In the genomic region with DNA sequence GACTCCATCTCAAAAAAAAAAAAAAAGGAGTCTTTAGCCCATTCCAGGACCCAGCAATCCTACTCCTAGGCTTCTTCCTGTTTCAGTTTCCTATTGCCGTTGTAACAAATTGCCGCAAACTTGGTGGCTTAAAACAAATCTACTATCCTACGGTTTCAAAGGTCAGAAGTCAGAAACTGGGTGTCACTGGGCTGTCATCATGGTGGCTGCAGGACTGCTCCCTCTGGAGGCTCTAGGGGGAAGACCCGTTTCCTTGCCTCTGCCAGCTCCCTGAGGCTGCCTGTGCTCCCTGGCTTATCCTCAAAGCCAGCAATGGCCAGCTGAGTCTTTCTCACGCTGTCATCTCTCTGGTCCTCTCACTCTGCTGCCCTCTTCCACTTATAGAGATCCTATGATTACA, we compare ENCODE assay signal across 10 cellular contexts. TPM values are rescaled to one million over a fixed set of nuclear protein-coding genes. Genes with fewer than 3 reads are reported as not detected.
DNase-seq lines count a peak whose midpoint lies in the region; ATAC-seq and TF ChIP-seq lines count a peak whose summit lies in the region.
"Had no signal": no experiment of that assay in that cellular context is flagged by ENCODE, and none has a peak within 500 bp of the region (broad histone marks: within the 10 kb centered on the region; RNA-seq: fewer than 3 reads in every experiment).

No MANE protein-coding gene starts in this region.

- no peak overlapping the region for H2BK5ac ChIP-seq in H9 (ENCODE audit: insufficient read length, low read length)

- no peak overlapping the region for H2BK120ac ChIP-seq in H9 (ENCODE audit: low read depth, low read length, poor library complexity, severe bottlenecking)

- no peak overlapping the region for H3K27ac Mint-ChIP-seq in H9
- H3K27ac Mint-ChIP-seq: activated CD4-positive, alpha-beta memory T cell treated with anti-CD3 and anti-CD28 coated beads for 36 hours had no signal

- no peaks in the 10 kb centered on the region for H3K23me2 ChIP-seq in H9 (ENCODE audit: insufficient read length, low read depth, low read length, poor library complexity, severe bottlenecking)

- H4K91ac ChIP-seq in H9 (ENCODE audit: insufficient read length, low read depth, low read length): no peak overlapping the region

- H4K5ac ChIP-seq in H9 (ENCODE audit: insufficient read length, low read depth, low read length): no peak overlapping the region

- H3K27me3 ChIP-seq in AG04450 (ENCODE audit: control insufficient read depth, insufficient read depth, low read length): peaks cover 58% of the 10 kb centered on the region
- H3K27me3 ChIP-seq in H9 (ENCODE audit: insufficient read depth, low read length): no peaks in the 10 kb centered on the region
- H3K27me3 ChIP-seq in heart right ventricle: peaks cover 0 to 10% (median 0%) of the 10 kb centered on the region in 7 donors

- no peak overlapping the region for H2BK20ac ChIP-seq in H9 (ENCODE audit: low read depth, low read length, poor library complexity, severe bottlenecking)

- no peaks in the 10 kb centered on the region for H3K79me2 ChIP-seq in H9 (ENCODE audit: insufficient read depth, low read length)

- intact Hi-C loops in heart right ventricle (cut with DNase I): no loop called here

- no peaks in the 10 kb centered on the region for H3K9me3 ChIP-seq in AG04450 (ENCODE audit: control insufficient read depth, insufficient read depth, low read length)
- H3K9me3 ChIP-seq in H9 (ENCODE audit: control insufficient read depth, low read depth, low read length): no peaks in the 10 kb centered on the region
- no peaks in the 10 kb centered on the region for H3K9me3 ChIP-seq in heart right ventricle

- no peak overlapping the region for H2AFZ ChIP-seq in H9 (ENCODE audit: low read length)

- DNase-seq in AG04450 (ENCODE audit: low read depth, low spot score) (no peak), H9 (peak; percentile 78), RPMI8226 (peak; percentile 64), heart right ventricle (no peak), NCI-H345 (lab: John Stamatoyannopoulos, UW) (no peak), A172 (ENCODE audit: low spot score) (no peak)
- DNase-seq: activated CD4-positive, alpha-beta memory T cell treated with anti-CD3 and anti-CD28 coated beads for 36 hours; NCI-H1694 treated with DMSO at 0.1 percent for 48 hours had no signal

- H3K79me1 ChIP-seq in H9 (ENCODE audit: insufficient read depth, low read depth, low read length, poor library complexity, severe bottlenecking): no peaks in the 10 kb centered on the region

- no peak overlapping the region for H3K23ac ChIP-seq in H9 (ENCODE audit: insufficient read length, low read depth, low read length)

- CTCF ChIA-PET in AG04450 (lab: Charles Lee): interaction anchor here (1.5 kb wide), 2 partner anchors 33 to 72 kb away, joined by 3 to 5 read pairs; no protein-coding TSS in a partner anchor

- H3T11ph ChIP-seq in H9 (ENCODE audit: low read length): no peak overlapping the region

- H3K56ac ChIP-seq in H9 (ENCODE audit: insufficient read length, low read depth, low read length): no peak overlapping the region

- peaks cover 3% of the 10 kb centered on the region; the same call in 1 of the 2 replicates for H3K4me1 ChIP-seq in H9 (ENCODE audit: insufficient read depth, low read length)
- no peaks in the 10 kb centered on the region for H3K4me1 ChIP-seq in heart right ventricle

- TF ChIP-seq CTCF in AG04450 (IDR thresholded peaks at IDR 0.05; ENCODE audit: low read depth, low read length) (peak; percentile 39; the same call in 1 of the 2 replicates), H9 (conservative IDR thresholded peaks at IDR 0.05) (peak; percentile 72), heart right ventricle (IDR thresholded peaks at IDR 0.05) (peak in 5 of 9 donors; percentile 20 to 45 (median 25))

- H3K4me3 Mint-ChIP-seq in H9: no peak overlapping the region; a peak in 1 of 5 replicates
- H3K4me3 Mint-ChIP-seq: activated CD4-positive, alpha-beta memory T cell treated with anti-CD3 and anti-CD28 coated beads for 36 hours had no signal

- H4K20me1 ChIP-seq in H9 (ENCODE audit: control insufficient read depth, insufficient read depth, insufficient read length): no peaks in the 10 kb centered on the region

- no peak overlapping the region for H3K4me3 ChIP-seq in AG04450 (ENCODE audit: low read depth, low read length)
- H3K4me3 ChIP-seq in heart right ventricle: no peak overlapping the region

- H3K36me3 ChIP-seq in heart right ventricle: no peaks in the 10 kb centered on the region

- no peak overlapping the region for H4K8ac ChIP-seq in H9 (replicated peaks; ENCODE audit: insufficient read length, low read depth, low read length)

- H3K27ac ChIP-seq in AG04450 (ENCODE audit: low read depth, low read length) (no peak overlapping the region), H9 (ENCODE audit: insufficient read length, low read depth, low read length) (no peak overlapping the region), heart right ventricle (no peak overlapping the region)

- H3K4me2 ChIP-seq in H9 (ENCODE audit: insufficient read depth, insufficient read length, low read length): no peak overlapping the region

- no peak overlapping the region for H3K14ac ChIP-seq in H9 (ENCODE audit: insufficient read depth, low read length)

- no peaks in the 10 kb centered on the region; a peak in 2 of 5 replicates for H3K9me3 Mint-ChIP-seq in H9
- H3K9me3 Mint-ChIP-seq: activated CD4-positive, alpha-beta memory T cell treated with anti-CD3 and anti-CD28 coated beads for 36 hours had no signal

- no peak overlapping the region for H3K18ac ChIP-seq in H9 (ENCODE audit: insufficient read length, low read depth, low read length)

- H3K27me3 Mint-ChIP-seq in H9 (ENCODE audit: low read depth): peaks cover 33% of the 10 kb centered on the region

- H2BK15ac ChIP-seq in H9 (ENCODE audit: low read depth, low read length): no peak overlapping the region

- no peaks in the 10 kb centered on the region for H3K36me3 Mint-ChIP-seq in H9 (ENCODE audit: insufficient read depth in 1 of 3, low read depth in 3 of 3)
- H3K36me3 Mint-ChIP-seq: activated CD4-positive, alpha-beta memory T cell treated with anti-CD3 and anti-CD28 coated beads for 36 hours had no signal

- WGBS in H9 (ENCODE audit: extremely low coverage, insufficient read length, low lambda C conversion rate): no CpG with 5 or more reads among the region's 5 CpGs
- 45 to 62% methylated on average over 5 of the region's 5 CpGs for WGBS in heart right ventricle, 2 donors

- ATAC-seq in heart right ventricle (peak in 3 of 8 donors; percentile 27 to 47 (median 36)), HG02970 (IDR thresholded peaks at IDR 0.05; ENCODE audit: low FRiP score, unreplicated experiment) (no peak), GM19467 (IDR thresholded peaks at IDR 0.05; ENCODE audit: unreplicated experiment) (no peak)

- peaks cover 10 to 31% of the 10 kb centered on the region in 2 experiments for H3K4me1 Mint-ChIP-seq in H9

- H2BK12ac ChIP-seq in H9 (ENCODE audit: insufficient read length, low read depth, low read length): no peak overlapping the region

- H2AK5ac ChIP-seq in H9 (ENCODE audit: insufficient read length, low read length): no peak overlapping the region

- H3K9ac ChIP-seq in H9 (ENCODE audit: extremely low read depth, insufficient read length, low read length): no peak overlapping the region

- POLR2A ChIA-PET in AG04450 (lab: Yijun Ruan, JAX): interaction anchor here (0.6 kb wide), 1 partner anchor 82 kb away, joined by 3 read pairs; no protein-coding TSS in a partner anchor

- no peak overlapping the region for H3K4ac ChIP-seq in H9 (ENCODE audit: low read depth, low read length)

RNA-seq across cellular contexts. Expression of gene DAGLA, which starts 8.7 kb away (rescaled TPM):
- polyA plus RNA-seq in AG04450 (2011; rRNA removed): 1.1 and 1.7 TPM in 2 replicates
- polyA minus RNA-seq in AG04450 (2011; rRNA and poly(A)+ RNA removed): 1.9 and 3.2 TPM in 2 replicates
- total RNA-seq in H9 (2021): 4.3 and 4.5 TPM in 2 replicates
- total RNA-seq in heart right ventricle: 1 to 10 TPM; 1.8 to 5.0 (median 3.4) TPM
- polyA plus RNA-seq in heart right ventricle: 1 to 10 TPM; 1.5 to 1.7 TPM
- total RNA-seq in A172 (2014; rRNA removed; shearing (Covaris generic)): 0.09 and 1.2 TPM in 2 replicates

Comparison
In these comparisons a context has a peak if more than half of its experiments do, and no peak if none do; other contexts are left out.
1. DNase-seq: peak in H9 (single experiment) and RPMI8226 (single experiment); none in AG04450 (single experiment), heart right ventricle (0 of 2), NCI-H345 (single experiment) and A172 (single experiment).
2. Peak in every context shown above with its lines, with median percentiles within 50 percentile points of each other: CTCF ChIP-seq.